1 cellular context compared by ENCODE assay signal in genomic region chr15:60580068-60580467, GRCh38.
TF ChIP-seq lines count a peak whose summit lies in the region.

No MANE protein-coding gene starts in this region.

TF ChIP-seq in A549, 52 proteins besides CTCF, POLR2A, EP300 and RAD21 (continued from another document):
- TF ChIP-seq ELK1 (IDR thresholded peaks at IDR 0.05; ENCODE audit: low read depth, low read length) (no peak), PBX3 (IDR thresholded peaks at IDR 0.05) (no peak), CHD4 (IDR thresholded peaks at IDR 0.05; ENCODE audit: borderline replicate concordance) (no peak), EHMT2 (IDR thresholded peaks at IDR 0.05; ENCODE audit: low read depth) (no peak), TFCP2L1 (CRISPR knock-in tag; IDR thresholded peaks at IDR 0.05) (no peak), CBX2 (IDR thresholded peaks at IDR 0.05; ENCODE audit: borderline replicate concordance, low read depth) (no peak), ZNF302 (CRISPR knock-in tag; IDR thresholded peaks at IDR 0.05) (no peak), BHLHE40 (IDR thresholded peaks at IDR 0.05; ENCODE audit: low read depth, low read length) (no peak)
